Comparison of ENCODE assay signal across 23 cellular contexts in genomic region chr7:142901426-142902259, GRCh38. TPM values are rescaled to one million over a fixed set of nuclear protein-coding genes. Genes with fewer than 3 reads are reported as not detected.
DNase-seq lines count a peak whose midpoint lies in the region; ATAC-seq, FAIRE-seq and TF ChIP-seq lines count a peak whose summit lies in the region.
"Had no signal": no experiment of that assay in that cellular context is flagged by ENCODE, and none has a peak within 500 bp of the region (broad histone marks: within the 10 kb centered on the region; RNA-seq: fewer than 3 reads in every experiment).

No MANE protein-coding gene starts in this region.

- no peak overlapping the region for H3K14ac ChIP-seq in trophoblast cell (ENCODE audit: low read length)

- no peak overlapping the region for H4K12ac ChIP-seq in trophoblast cell (ENCODE audit: low read depth, low read length)

- intact Hi-C loops in Caco-2 (cut with micrococcal nuclease; ENCODE audit: unreplicated experiment): loop anchor here (1.0 kb wide), 1 partner anchor 56 kb away; no protein-coding TSS in a partner anchor

- no peak for ATAC-seq in HG03442 (IDR thresholded peaks at IDR 0.05; ENCODE audit: unreplicated experiment)
- ATAC-seq: HepG2, K562, Panc1 had no signal

- no peak overlapping the region for H4K91ac ChIP-seq in trophoblast cell (ENCODE audit: low read depth, low read length)

- no peak overlapping the region for H3K4ac ChIP-seq in trophoblast cell (ENCODE audit: low read depth, low read length)

- no peak for TF ChIP-seq CTCF in Caco-2 (IDR thresholded peaks at IDR 0.05; ENCODE audit: insufficient read depth in 1 of 2, low read depth in 1 of 2, low read length in 1 of 2, severe bottlenecking in 1 of 2, unreplicated experiment in 1 of 2)
- TF ChIP-seq CTCF in bronchial epithelial cell (IDR thresholded peaks at IDR 0.05; ENCODE audit: insufficient read depth, low read length, severe bottlenecking): no peak

- no peaks in the 10 kb centered on the region for H3K9me3 Mint-ChIP-seq in Caco-2 (ENCODE audit: unreplicated experiment)

- no TSS peak for BruUV-seq in Caco-2 (replicated peaks; lab: Mats Ljungman, UMichigan)

- H2AFZ ChIP-seq in trophoblast cell (ENCODE audit: insufficient read depth, low read length, poor library complexity): no peak overlapping the region

- H3K79me2 ChIP-seq in trophoblast cell (ENCODE audit: control insufficient read depth, insufficient read depth, low read length, poor library complexity): no peaks in the 10 kb centered on the region

- FAIRE-seq in bronchial epithelial cell (lab: Jason Lieb, UNC): peak; percentile 13
- FAIRE-seq: H54, HepG2, K562 had no signal

- no peaks in the 10 kb centered on the region for H3K27me3 Mint-ChIP-seq in Caco-2 (ENCODE audit: insufficient read depth, unreplicated experiment)

- no peak overlapping the region for H3K23ac ChIP-seq in trophoblast cell (ENCODE audit: low read length)

- DNase-seq in Caco-2 (peak; percentile 46 to 63), bronchial epithelial cell (ENCODE audit: low read depth) (no peak), islet precursor cell (peak; percentile 52), trophoblast cell (peak; percentile 74 to 91), NCI-H774 (lab: John Stamatoyannopoulos, UW) (no peak), C1 segment of cervical spinal cord (lab: John Stamatoyannopoulos, UW) (no peak), DMS153 treated with DMSO at 0.1 percent for 48 hours (lab: John Stamatoyannopoulos, UW; ENCODE audit: unreplicated experiment) (no peak)
- DNase-seq: DMS79, MG63, NCI-H1417 treated with DMSO at 0.1 percent for 48 hours, NCI-H187 treated with DMSO at 0.1 percent for 48 hours, NCI-H2107, NCI-H82 had no signal

- H3K4me2 ChIP-seq in trophoblast cell (ENCODE audit: low read length): peak overlapping the region; percentile 26

- H3K27me3 ChIP-seq in Caco-2 (replicated peaks; ENCODE audit: control insufficient read depth, insufficient read depth, low read length) (no peaks in the 10 kb centered on the region), bronchial epithelial cell (ENCODE audit: control insufficient read depth, insufficient read depth, low read length) (no peaks in the 10 kb centered on the region), trophoblast cell (ENCODE audit: insufficient read depth, low read length) (no peaks in the 10 kb centered on the region)
- H3K27me3 ChIP-seq: MG63 had no signal

- H3K36me3 ChIP-seq in Caco-2 (ENCODE audit: control insufficient read depth, insufficient read depth, low read length): no peaks in the 10 kb centered on the region
- H3K36me3 ChIP-seq in bronchial epithelial cell (ENCODE audit: control insufficient read depth, insufficient read depth, low read length): no peaks in the 10 kb centered on the region
- H3K36me3 ChIP-seq in trophoblast cell (ENCODE audit: control insufficient read depth in 1 of 2, insufficient read depth in 2 of 2, low read length in 2 of 2): no peaks in the 10 kb centered on the region
- H3K36me3 ChIP-seq: MG63 had no signal

- no peak overlapping the region for H3K9ac ChIP-seq in trophoblast cell (ENCODE audit: low read length)

- H3K27ac ChIP-seq in trophoblast cell (ENCODE audit: low read depth, low read length): no peak overlapping the region
- H3K27ac ChIP-seq: HL-60 had no signal

- no peak overlapping the region for H2BK12ac ChIP-seq in trophoblast cell (ENCODE audit: low read length)

- CTCF ChIA-PET in Caco-2 (lab: Charles Lee): interaction anchor here (1.0 kb wide), 1 partner anchor 55 kb away, joined by 4 read pairs; no protein-coding TSS in a partner anchor

- H3K4me1 ChIP-seq in Caco-2 (peaks cover 49% of the 10 kb centered on the region), trophoblast cell (ENCODE audit: control insufficient read depth in 1 of 2, insufficient read depth in 2 of 2, low read length in 2 of 2) (peaks cover 18% of the 10 kb centered on the region in 2 experiments)

- H3K4me1 Mint-ChIP-seq in Caco-2 (ENCODE audit: low read depth, unreplicated experiment): peaks cover 32% of the 10 kb centered on the region

- no peak overlapping the region for H2AK5ac ChIP-seq in trophoblast cell (ENCODE audit: low read length)

- H2BK5ac ChIP-seq in trophoblast cell (ENCODE audit: low read depth, low read length, poor library complexity): no peak overlapping the region

- H3K4me3 Mint-ChIP-seq in Caco-2 (ENCODE audit: unreplicated experiment): peak overlapping the region; percentile 7

- no CpG with 5 or more reads among the region's 15 CpGs for WGBS in trophoblast cell (ENCODE audit: extremely low coverage, insufficient coverage, insufficient read length)

- no peak overlapping the region for H4K8ac ChIP-seq in trophoblast cell (ENCODE audit: low read depth, low read length)

- H3K4me3 ChIP-seq in Caco-2 (ENCODE audit: low read depth, low read length) (no peak overlapping the region), bronchial epithelial cell (ENCODE audit: low read depth, low read length) (no peak overlapping the region), trophoblast cell (ENCODE audit: low read depth, low read length) (no peak overlapping the region)
- H3K4me3 ChIP-seq: K562, MG63 had no signal

- H3K27ac Mint-ChIP-seq in Caco-2 (ENCODE audit: unreplicated experiment): peak overlapping the region; percentile 18

- H3K18ac ChIP-seq in trophoblast cell (ENCODE audit: low read length): no peak overlapping the region

- POLR2A ChIA-PET in Caco-2 (lab: Charles Lee): no interaction called here

- no peaks in the 10 kb centered on the region for H3K36me3 Mint-ChIP-seq in Caco-2 (ENCODE audit: insufficient read depth, unreplicated experiment)

- H3K9me3 ChIP-seq in Caco-2 (peaks cover 11% of the 10 kb centered on the region), trophoblast cell (ENCODE audit: insufficient read depth, low read depth, low read length) (peaks cover 3% of the 10 kb centered on the region)
- H3K9me3 ChIP-seq: MG63 had no signal

- H3K79me1 ChIP-seq in trophoblast cell (ENCODE audit: low read length): peaks cover 5% of the 10 kb centered on the region

- no peak overlapping the region for H2BK120ac ChIP-seq in trophoblast cell (ENCODE audit: insufficient read depth, low read length, poor library complexity)

RNA-seq across cellular contexts. Expression of gene TRPV6, which starts 16.1 kb away (rescaled TPM):
- total RNA-seq in Caco-2 (2022) (2.3 and 4.0 TPM in 2 replicates), bronchial epithelial cell (under 0.01 and 0.26 TPM in 2 replicates)
- polyA plus RNA-seq in trophoblast cell (2013): 1.2 and 1.3 TPM in 2 replicates
- total RNA-seq: A172, HepG2, LHCN-M2, NCI-H460 had no signal
- polyA plus RNA-seq: HepG2 had no signal

RNA-seq across cellular contexts. Expression of gene TRPV5, which starts 31.9 kb away (rescaled TPM):
- not detected in 2 replicates for total RNA-seq in Caco-2 (2022)
- total RNA-seq in bronchial epithelial cell: under 0.01 TPM in 1 of 2 replicates, not detected in the other
- 0.03 TPM in 1 of 2 replicates, not detected in the other for polyA plus RNA-seq in trophoblast cell (2013)
- total RNA-seq: HepG2, HT-29, K562, LHCN-M2, NCI-H460 had no signal
- polyA plus RNA-seq: HepG2, K562 had no signal

RNA-seq across cellular contexts. Expression of gene LLCFC1, which starts 37.6 kb away (rescaled TPM):
- total RNA-seq in Caco-2 (2022) (not detected in 2 replicates), bronchial epithelial cell (not detected in 2 replicates)
- polyA plus RNA-seq in trophoblast cell (2013): not detected in 2 replicates
- total RNA-seq: A172, HepG2, HT-29, K562, LHCN-M2, NCI-H460 had no signal
- polyA plus RNA-seq: HepG2, K562 had no signal

RNA-seq across cellular contexts. Expression of gene EPHB6, which starts 46.8 kb away (rescaled TPM):
- total RNA-seq in Caco-2 (2022) (2.7 and 3.9 TPM in 2 replicates), bronchial epithelial cell (under 0.01 and 0.77 TPM in 2 replicates)
- polyA plus RNA-seq in trophoblast cell (2013): 21.5 and 25.0 TPM in 2 replicates
- total RNA-seq: HepG2, NCI-H460 had no signal
- polyA plus RNA-seq: HepG2 had no signal

Comparison
In these comparisons a context has a peak if more than half of its experiments do, and no peak if none do; other contexts are left out.
1. DNase-seq: peak in Caco-2 (2 of 2), islet precursor cell (single experiment) and trophoblast cell (2 of 2); none in bronchial epithelial cell (single experiment), NCI-H774 (single experiment), C1 segment of cervical spinal cord (0 of 14) and DMS153 treated with DMSO at 0.1 percent for 48 hours (single experiment).